16 cellular contexts compared by ENCODE assay signal in genomic region chr16:61987474-61988012, GRCh38.
DNase-seq lines count a peak whose midpoint lies in the region; ATAC-seq and TF ChIP-seq lines count a peak whose summit lies in the region.
"Had no signal": no experiment of that assay in that cellular context is flagged by ENCODE, and none has a peak within 500 bp of the region (broad histone marks: within the 10 kb centered on the region; RNA-seq: fewer than 3 reads in every experiment).

No MANE protein-coding gene starts in this region.

- no peak for TF ChIP-seq CTCF in OCI-LY3 (IDR thresholded peaks at IDR 0.05; ENCODE audit: low read depth, low read length)

- no peaks in the 10 kb centered on the region for H3K27me3 ChIP-seq in OCI-LY3 (ENCODE audit: low read depth, low read length)

- no peaks in the 10 kb centered on the region for H3K9me3 ChIP-seq in OCI-LY3 (ENCODE audit: insufficient read depth, low read length)
- H3K9me3 ChIP-seq: HAP-1 had no signal

- H3K9ac ChIP-seq in OCI-LY3 (ENCODE audit: low read length), result no peak overlapping the region

- peaks cover 5% of the 10 kb centered on the region; the same call in 1 of the 2 replicates for H3K4me1 ChIP-seq in OCI-LY3 (ENCODE audit: low read length)
- H3K4me1 ChIP-seq: HAP-1 had no signal

- no peak for DNase-seq in activated CD8-positive, alpha-beta memory T cell treated with anti-CD3 and anti-CD28 coated beads for 24 hours
- DNase-seq in HK-2 (ENCODE audit: unreplicated experiment), result no peak
- DNase-seq: C1 segment of cervical spinal cord; Calu3; CD4-positive, alpha-beta memory T cell; COR-L47; DMS53; DMS79 treated with DMSO at 0.1 percent for 48 hours; GF-D8; HFFc6 had no signal

- H3K4me2 ChIP-seq in OCI-LY3 (ENCODE audit: low read length), result no peak overlapping the region
- H3K4me2 ChIP-seq: GM23338 had no signal

- no peaks in the 10 kb centered on the region for H4K20me1 ChIP-seq in OCI-LY3 (ENCODE audit: insufficient read depth, low read length)

- H2AFZ ChIP-seq in OCI-LY3 (ENCODE audit: low read depth, low read length), result no peak overlapping the region
- H2AFZ ChIP-seq: GM23338 had no signal

- H3K36me3 ChIP-seq in OCI-LY3 (replicated peaks; ENCODE audit: low read depth, low read length), result no peaks in the 10 kb centered on the region
- H3K36me3 ChIP-seq: HAP-1 had no signal

- H3K79me2 ChIP-seq in OCI-LY3 (ENCODE audit: low read length), result no peaks in the 10 kb centered on the region

- ATAC-seq in GM18867 (IDR thresholded peaks at IDR 0.05; ENCODE audit: unreplicated experiment) (peak; percentile 52), HG02885 (IDR thresholded peaks at IDR 0.05; ENCODE audit: poor library complexity, unreplicated experiment) (peak; percentile 69), GM19467 (IDR thresholded peaks at IDR 0.05; ENCODE audit: unreplicated experiment) (no peak)
- ATAC-seq: GM23338 had no signal

- peak overlapping the region; percentile 51 for H3K27ac ChIP-seq in OCI-LY3 (ENCODE audit: low read length)

- H3K4me3 ChIP-seq in OCI-LY3 (ENCODE audit: low read length), result no peak overlapping the region
- H3K4me3 ChIP-seq: GM23338, HAP-1 had no signal
